ENCODE assay signal across 24 cellular contexts in the genomic region with DNA sequence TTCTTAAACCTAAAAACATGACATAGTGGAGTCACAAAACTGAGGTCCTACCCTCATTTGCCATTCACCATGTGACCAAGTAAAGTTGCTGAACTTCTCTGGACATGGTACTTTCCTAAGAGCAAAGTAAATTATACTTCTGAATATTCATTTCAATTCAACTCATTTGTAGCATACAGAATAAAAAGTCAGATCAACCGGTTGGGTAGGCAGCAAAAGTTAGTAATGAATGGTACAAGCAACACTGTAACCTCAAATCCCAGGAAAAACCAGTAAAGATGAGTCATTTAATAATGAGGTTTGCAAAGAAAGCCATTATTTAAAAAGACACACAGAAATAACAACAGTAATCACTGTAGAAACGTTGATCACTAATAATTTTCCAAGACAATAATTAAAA. TPM values are rescaled to one million over a fixed set of nuclear protein-coding genes. Genes with fewer than 3 reads are reported as not detected.
DNase-seq lines count a peak whose midpoint lies in the region; ATAC-seq, FAIRE-seq and TF ChIP-seq lines count a peak whose summit lies in the region.
"Had no signal": no experiment of that assay in that cellular context is flagged by ENCODE, and none has a peak within 500 bp of the region (broad histone marks: within the 10 kb centered on the region; RNA-seq: fewer than 3 reads in every experiment).

No MANE protein-coding gene starts in this region.

- TF ChIP-seq CTCF in astrocyte (IDR thresholded peaks at IDR 0.05; ENCODE audit: insufficient read depth, low read depth, low read length) (no peak), left lung (IDR thresholded peaks at IDR 0.05) (no peak)

- peaks cover 7% of the 10 kb centered on the region for H3K4me1 Mint-ChIP-seq in activated CD4-positive, alpha-beta T cell treated with anti-CD3 and anti-CD28 coated beads for 36 hours
- peaks cover 4% of the 10 kb centered on the region for H3K4me1 Mint-ChIP-seq in astrocyte (ENCODE audit: low read depth, unreplicated experiment)
- H3K4me1 Mint-ChIP-seq: activated B cell treated with CpG ODN at 0.5 μM for 24 hours, mesothelial cell of epicardium, neural progenitor cell had no signal

- no peaks in the 10 kb centered on the region for H3K79me2 ChIP-seq in astrocyte (ENCODE audit: insufficient read depth, low read length)

- H3K4me1 ChIP-seq in astrocyte (ENCODE audit: insufficient read depth, low read length) (peaks cover 2% of the 10 kb centered on the region), left lung (no peaks in the 10 kb centered on the region)
- H3K4me1 ChIP-seq: BLaER1 treated with 17β-estradiol and CSF1 and Interleukin-3, amounts not matched to agents 10 nM and 100 nM; esophagus muscularis mucosa; heart right ventricle; neural progenitor cell; stomach; upper lobe of right lung had no signal

- H3K4me3 ChIP-seq in astrocyte (ENCODE audit: insufficient read depth, low read depth, low read length) = no peak overlapping the region
- H3K4me3 ChIP-seq in left lung = no peak overlapping the region
- H3K4me3 ChIP-seq: BLaER1 treated with 17β-estradiol and CSF1 and Interleukin-3, amounts not matched to agents 10 nM and 100 nM; dorsolateral prefrontal cortex; esophagus muscularis mucosa; heart right ventricle; neural progenitor cell; stomach; upper lobe of right lung had no signal

- CTCF ChIA-PET in activated CD4-positive, alpha-beta T cell treated with anti-CD3 and anti-CD28 coated beads for 36 hours (lab: Charles Lee) = no interaction called here

- peak; percentile 68 for ATAC-seq in activated CD4-positive, alpha-beta T cell treated with anti-CD3 and anti-CD28 coated beads for 36 hours
- ATAC-seq in left lung = no peak
- ATAC-seq: heart right ventricle, upper lobe of right lung had no signal

- peaks cover 63% of the 10 kb centered on the region for H3K36me3 Mint-ChIP-seq in activated CD4-positive, alpha-beta T cell treated with anti-CD3 and anti-CD28 coated beads for 36 hours (ENCODE audit: low read depth)
- H3K36me3 Mint-ChIP-seq in astrocyte (ENCODE audit: low read depth, unreplicated experiment) = no peaks in the 10 kb centered on the region

- intact Hi-C loops in activated CD4-positive, alpha-beta T cell treated with anti-CD3 and anti-CD28 coated beads for 36 hours (cut with DNase I, micrococcal nuclease) = no loop called here
- intact Hi-C loops in left lung (cut with DNase I) = no loop called here

- no peak overlapping the region for H3K4me2 ChIP-seq in astrocyte (ENCODE audit: low read length)
- H3K4me2 ChIP-seq: BLaER1 treated with 17β-estradiol and CSF1 and Interleukin-3, amounts not matched to agents 10 nM and 100 nM; neural progenitor cell had no signal

- H3K27ac ChIP-seq in astrocyte (ENCODE audit: low read depth, low read length) (no peak overlapping the region), left lung (no peak overlapping the region)
- H3K27ac ChIP-seq: 22Rv1; BLaER1 treated with 17β-estradiol and CSF1 and Interleukin-3, amounts not matched to agents 10 nM and 100 nM; dorsolateral prefrontal cortex; esophagus muscularis mucosa; heart right ventricle; neural progenitor cell; stomach; upper lobe of right lung had no signal

- H4K20me1 ChIP-seq in astrocyte (ENCODE audit: insufficient read depth, low read length) = no peaks in the 10 kb centered on the region
- H4K20me1 ChIP-seq: BLaER1 treated with 17β-estradiol and CSF1 and Interleukin-3, amounts not matched to agents 10 nM and 100 nM had no signal

- H3K9me3 ChIP-seq in astrocyte (ENCODE audit: insufficient read depth, low read depth, low read length) = no peaks in the 10 kb centered on the region
- H3K9me3 ChIP-seq in left lung = no peaks in the 10 kb centered on the region
- H3K9me3 ChIP-seq: esophagus muscularis mucosa, heart right ventricle, stomach, upper lobe of right lung had no signal

- no peaks in the 10 kb centered on the region for H3K9me3 Mint-ChIP-seq in activated CD4-positive, alpha-beta T cell treated with anti-CD3 and anti-CD28 coated beads for 36 hours (ENCODE audit: low read depth)
- no peaks in the 10 kb centered on the region for H3K9me3 Mint-ChIP-seq in astrocyte (ENCODE audit: unreplicated experiment)
- H3K9me3 Mint-ChIP-seq: activated naive CD4-positive, alpha-beta T cell treated with anti-CD3 and anti-CD28 coated beads, Interleukin-2, amount 10 ng/mL, durations not matched to agents 7 days and 5 days; mesothelial cell of epicardium; neural progenitor cell had no signal

- H3K36me3 ChIP-seq in astrocyte (ENCODE audit: insufficient read depth, low read length) = no peaks in the 10 kb centered on the region
- H3K36me3 ChIP-seq in left lung = peaks cover 0 to 13% of the 10 kb centered on the region in 2 donors
- H3K36me3 ChIP-seq: esophagus muscularis mucosa, upper lobe of right lung had no signal

- FAIRE-seq in astrocyte (lab: Jason Lieb, UNC) = no peak
- FAIRE-seq: kidney had no signal

- no peak overlapping the region for H3K4me3 Mint-ChIP-seq in activated CD4-positive, alpha-beta T cell treated with anti-CD3 and anti-CD28 coated beads for 36 hours
- H3K4me3 Mint-ChIP-seq in astrocyte (ENCODE audit: unreplicated experiment) = no peak overlapping the region
- H3K4me3 Mint-ChIP-seq: activated B cell treated with CpG ODN at 0.5 μM for 24 hours; activated naive CD4-positive, alpha-beta T cell treated with anti-CD3 and anti-CD28 coated beads, Interleukin-2, amount 10 ng/mL, durations not matched to agents 7 days and 5 days; mesothelial cell of epicardium; neural progenitor cell had no signal

- H2AFZ ChIP-seq in astrocyte (ENCODE audit: low read depth, low read length) = no peak overlapping the region
- H2AFZ ChIP-seq: neural progenitor cell had no signal

- H3K9ac ChIP-seq in astrocyte (ENCODE audit: low read length) = no peak overlapping the region
- H3K9ac ChIP-seq: BLaER1 treated with 17β-estradiol and CSF1 and Interleukin-3, amounts not matched to agents 10 nM and 100 nM; neural progenitor cell had no signal

- POLR2A ChIA-PET in activated CD4-positive, alpha-beta T cell treated with anti-CD3 and anti-CD28 coated beads for 36 hours (lab: Charles Lee) = no interaction called here

- H3K27me3 ChIP-seq in astrocyte (ENCODE audit: insufficient read depth, low read length) (no peaks in the 10 kb centered on the region), left lung (no peaks in the 10 kb centered on the region)
- H3K27me3 ChIP-seq: BLaER1 treated with 17β-estradiol and CSF1 and Interleukin-3, amounts not matched to agents 10 nM and 100 nM; dorsolateral prefrontal cortex; esophagus muscularis mucosa; heart right ventricle; neural progenitor cell; stomach; upper lobe of right lung had no signal

- no peak for DNase-seq in activated CD4-positive, alpha-beta T cell treated with anti-CD3 and anti-CD28 coated beads for 36 hours
- DNase-seq in activated CD4-positive, alpha-beta T cell treated with anti-CD3 and anti-CD28 coated beads, Interleukin-2, amount 50 U/mL, for 4 hours = no peak
- DNase-seq in MV-4-11 (lab: John Stamatoyannopoulos, UW) (peak; percentile 9), astrocyte (ENCODE audit: low read depth) (peak; percentile 36), kidney tubule cell (ENCODE audit: low spot score) (peak; percentile 33), left lung (no peak), DMS79 treated with DMSO at 0.1 percent for 48 hours (lab: John Stamatoyannopoulos, UW) (no peak)
- no peak for DNase-seq in stimulated activated CD4-positive, alpha-beta T cell treated with anti-CD3 and anti-CD28 coated beads, Interleukin-2, amount 100 ng/mL, for 48 hours
- DNase-seq: activated B cell treated with CpG ODN at 0.5 μM for 24 hours; activated naive CD4-positive, alpha-beta T cell treated with anti-CD3 and anti-CD28 coated beads, Interleukin-2, amount 10 ng/mL, durations not matched to agents 7 days and 5 days; dorsolateral prefrontal cortex; heart right ventricle; kidney; NCI-H1930; NK-92 treated with Interleukin-12 subunit alpha and Interleukin-12 subunit beta, amount 100 ng/mL, for 24 hours; Right ventricle myocardium superior; stimulated activated CD4-positive, alpha-beta T cell treated with anti-CD3 and anti-CD28 coated beads, Interleukin-15, amount 100 ng/mL, for 24 hours; stomach; upper lobe of right lung had no signal

- no peak overlapping the region for H3K27ac Mint-ChIP-seq in activated CD4-positive, alpha-beta T cell treated with anti-CD3 and anti-CD28 coated beads for 36 hours
- H3K27ac Mint-ChIP-seq in astrocyte (ENCODE audit: unreplicated experiment) = no peak overlapping the region
- H3K27ac Mint-ChIP-seq: activated B cell treated with CpG ODN at 0.5 μM for 24 hours; activated naive CD4-positive, alpha-beta T cell treated with anti-CD3 and anti-CD28 coated beads, Interleukin-2, amount 10 ng/mL, durations not matched to agents 7 days and 5 days; mesothelial cell of epicardium; neural progenitor cell had no signal

- no peaks in the 10 kb centered on the region for H3K27me3 Mint-ChIP-seq in activated CD4-positive, alpha-beta T cell treated with anti-CD3 and anti-CD28 coated beads for 36 hours
- H3K27me3 Mint-ChIP-seq in astrocyte (ENCODE audit: low read depth, unreplicated experiment) = no peaks in the 10 kb centered on the region
- H3K27me3 Mint-ChIP-seq: activated B cell treated with CpG ODN at 0.5 μM for 24 hours; activated naive CD4-positive, alpha-beta T cell treated with anti-CD3 and anti-CD28 coated beads, Interleukin-2, amount 10 ng/mL, durations not matched to agents 7 days and 5 days had no signal

RNA-seq across cellular contexts. Expression of gene POLE2, which starts 8.7 kb away (rescaled TPM):
- total RNA-seq in activated CD4-positive, alpha-beta T cell treated with anti-CD3 and anti-CD28 coated beads for 36 hours = 10 to 100 TPM; 43.0 to 46.5 TPM
- total RNA-seq in astrocyte (2.0 and 3.0 TPM in 2 replicates), left lung (1 to 10 TPM; 6.4 to 8.2 TPM)

RNA-seq across cellular contexts. Expression of gene KLHDC1, which starts 13.6 kb away (rescaled TPM):
- total RNA-seq in activated CD4-positive, alpha-beta T cell treated with anti-CD3 and anti-CD28 coated beads for 36 hours = 1 to 10 TPM in 1 of 2 experiments, under 1 TPM in 1; 0.81 to 1.3 TPM
- total RNA-seq in astrocyte (0.94 and 1.2 TPM in 2 replicates), left lung (1 to 10 TPM; 3.5 to 5.6 TPM)

RNA-seq across cellular contexts. Expression of gene DNAAF2, which starts 44.2 kb away (rescaled TPM):
- total RNA-seq in activated CD4-positive, alpha-beta T cell treated with anti-CD3 and anti-CD28 coated beads for 36 hours = 1 to 10 TPM; 7.8 to 9.2 TPM
- 8.7 and 10.7 TPM in 2 replicates for total RNA-seq in astrocyte
- 1 to 10 TPM; 5.4 to 6.8 TPM for total RNA-seq in left lung

RNA-seq across cellular contexts. Expression of gene MGAT2, which starts 58.7 kb away (rescaled TPM):
- total RNA-seq in activated CD4-positive, alpha-beta T cell treated with anti-CD3 and anti-CD28 coated beads for 36 hours = 10 to 100 TPM; 23.8 to 32.2 TPM
- 55.5 and 56.0 TPM in 2 replicates for total RNA-seq in astrocyte
- 10 to 100 TPM; 35.3 to 47.2 TPM for total RNA-seq in left lung

RNA-seq across cellular contexts. Expression of gene RPL36AL, which starts 58.8 kb away (rescaled TPM):
- 100 to 1,000 TPM; 272 to 309 TPM for total RNA-seq in activated CD4-positive, alpha-beta T cell treated with anti-CD3 and anti-CD28 coated beads for 36 hours
- total RNA-seq in astrocyte = 166 and 194 TPM in 2 replicates
- total RNA-seq in left lung = 100 to 1,000 TPM; 111 to 137 TPM

Comparison
In these comparisons a context has a peak if more than half of its experiments do, and no peak if none do; other contexts are left out.
1. DNase-seq: peak in MV-4-11 (single experiment), astrocyte (single experiment) and kidney tubule cell (single experiment); none in activated CD4-positive, alpha-beta T cell treated with anti-CD3 and anti-CD28 coated beads for 36 hours (single experiment), activated CD4-positive, alpha-beta T cell treated with anti-CD3 and anti-CD28 coated beads, Interleukin-2, amount 50 U/mL, for 4 hours (0 of 2), stimulated activated CD4-positive, alpha-beta T cell treated with anti-CD3 and anti-CD28 coated beads, Interleukin-2, amount 100 ng/mL, for 48 hours (0 of 2), left lung (0 of 2) and DMS79 treated with DMSO at 0.1 percent for 48 hours (single experiment).
2. RNA of gene POLE2, which starts 8.7 kb away (total RNA-seq): 43.0 to 46.5 TPM in activated CD4-positive, alpha-beta T cell treated with anti-CD3 and anti-CD28 coated beads for 36 hours; 6.4 to 8.2 TPM in left lung and 2.0 to 3.0 TPM in astrocyte; every median in the first group is over 4 times any median in the second.